In the genomic region with DNA sequence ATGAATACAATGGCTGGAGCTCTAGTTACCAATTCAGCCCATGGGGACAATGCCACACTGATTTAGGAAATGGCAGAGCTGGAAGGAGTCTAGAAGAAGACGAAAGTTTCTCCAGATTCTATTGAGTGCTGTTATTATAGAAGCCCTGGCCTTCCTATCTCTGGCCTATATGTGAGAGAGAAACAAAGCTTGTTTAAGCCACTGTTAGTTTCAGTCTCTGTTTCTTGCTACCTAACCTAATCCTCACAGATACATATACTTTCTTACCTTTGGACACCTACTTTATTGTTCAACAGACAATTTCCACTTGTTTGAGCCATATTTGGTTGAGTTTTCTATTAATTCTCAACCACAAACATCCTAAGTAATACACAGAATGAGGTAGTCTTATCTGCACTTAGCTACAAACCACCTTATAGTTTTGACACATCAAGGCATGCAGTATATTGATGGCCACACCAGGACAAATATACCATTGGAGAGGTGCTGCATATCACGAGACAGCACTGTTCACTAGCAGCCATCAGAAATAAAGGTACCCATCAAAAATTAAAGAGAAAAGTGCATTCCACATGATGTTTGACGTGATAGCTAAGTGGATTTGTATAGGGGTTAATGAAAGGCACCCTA, we compare ENCODE assay signal across 17 cellular contexts.
A peak's percentile ranks its signal among the peaks of the same experiment; 100 is the strongest.
DNase-seq lines count a peak whose midpoint lies in the region; ATAC-seq and TF ChIP-seq lines count a peak whose summit lies in the region.
"Had no signal": no experiment of that assay in that cellular context is flagged by ENCODE, and none has a peak within 500 bp of the region (broad histone marks: within the 10 kb centered on the region; RNA-seq: fewer than 3 reads in every experiment).

No MANE protein-coding gene starts in this region.

- DNase-seq in GM12865 (ENCODE audit: low read depth) (peak; percentile 32), chondrocyte (ENCODE audit: low spot score) (no peak), DMS79 (lab: John Stamatoyannopoulos, UW) (no peak), head of caudate nucleus (no peak)
- DNase-seq: activated CD4-positive, alpha-beta T cell treated with anti-CD3 and anti-CD28 coated beads, Interleukin-2, amount 50 U/mL, for 1 hour; activated effector memory CD4-positive, alpha-beta T cell treated with Interleukin-2 at 50 U/mL for 16 hours; COR-L47; left colon; NCI-H2029; NCI-H748 treated with DMSO at 0.1 percent for 48 hours had no signal

- ATAC-seq in GM18873 (IDR thresholded peaks at IDR 0.05; ENCODE audit: low FRiP score, unreplicated experiment) (peak; percentile 52), GM21576 (IDR thresholded peaks at IDR 0.05; ENCODE audit: unreplicated experiment) (peak; percentile 81), HG03175 (IDR thresholded peaks at IDR 0.05; ENCODE audit: unreplicated experiment) (peak; percentile 75), HG03439 (IDR thresholded peaks at IDR 0.05; ENCODE audit: unreplicated experiment) (no peak)
- ATAC-seq: esophagus mucosa, left colon had no signal

- H3K9me3 Mint-ChIP-seq in chondrocyte (ENCODE audit: low read depth): peaks cover 8% of the 10 kb centered on the region

- H3K36me3 Mint-ChIP-seq in chondrocyte (ENCODE audit: low read depth): no peaks in the 10 kb centered on the region

- H3K4me3 Mint-ChIP-seq in chondrocyte (ENCODE audit: unreplicated experiment): no peak overlapping the region
- H3K4me3 Mint-ChIP-seq: dendritic cell treated with granulocyte-macrophage colony-stimulating factor and Interleukin-4, amounts not matched to agents 40 ng/mL and 50 ng/mL, for 4 days had no signal

- no peak overlapping the region for H3K27ac Mint-ChIP-seq in chondrocyte (ENCODE audit: unreplicated experiment)
- H3K27ac Mint-ChIP-seq: dendritic cell treated with granulocyte-macrophage colony-stimulating factor and Interleukin-4, amounts not matched to agents 40 ng/mL and 50 ng/mL, for 4 days had no signal

- intact Hi-C loops in head of caudate nucleus (cut with DNase I): no loop called here

- no peak overlapping the region for H3K4me3 ChIP-seq in GM12865 (ENCODE audit: low read depth, low read length)
- H3K4me3 ChIP-seq: thoracic aorta had no signal

- peaks cover 16% of the 10 kb centered on the region for H3K4me1 Mint-ChIP-seq in chondrocyte (ENCODE audit: low read depth)

- TF ChIP-seq CTCF in GM12865 (IDR thresholded peaks at IDR 0.05; ENCODE audit: insufficient read depth, low read depth, low read length, missing control alignments) (no peak), chondrocyte (IDR thresholded peaks at IDR 0.05) (no peak)

- no peaks in the 10 kb centered on the region for H3K27me3 Mint-ChIP-seq in chondrocyte (ENCODE audit: low read depth)
